In the genomic region with DNA sequence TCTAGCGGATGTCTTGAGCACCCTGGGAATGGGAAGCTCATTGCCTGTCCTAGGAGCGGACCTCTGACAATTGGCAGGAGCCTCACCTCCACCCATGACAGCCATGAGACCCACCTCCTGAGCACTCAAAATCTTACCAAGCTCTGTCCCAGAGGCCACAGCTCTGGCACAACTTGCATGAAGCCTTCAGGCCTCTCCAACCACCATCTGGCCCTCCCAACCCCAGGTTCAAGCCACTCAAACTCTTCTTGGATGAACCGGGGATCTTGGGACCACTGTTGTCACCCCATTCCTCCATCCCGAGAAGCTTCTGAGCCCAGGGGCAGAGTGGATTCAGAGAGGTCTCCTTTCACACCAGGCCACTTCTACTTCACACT, we compare ENCODE assay signal across 1 cellular context.
TF ChIP-seq lines count a peak whose summit lies in the region.

No MANE protein-coding gene starts in this region.

TF ChIP-seq in K562, 482 proteins besides CTCF, POLR2A, EP300 and RAD21 (continued from another document):
- TF ChIP-seq, protein P1, sequence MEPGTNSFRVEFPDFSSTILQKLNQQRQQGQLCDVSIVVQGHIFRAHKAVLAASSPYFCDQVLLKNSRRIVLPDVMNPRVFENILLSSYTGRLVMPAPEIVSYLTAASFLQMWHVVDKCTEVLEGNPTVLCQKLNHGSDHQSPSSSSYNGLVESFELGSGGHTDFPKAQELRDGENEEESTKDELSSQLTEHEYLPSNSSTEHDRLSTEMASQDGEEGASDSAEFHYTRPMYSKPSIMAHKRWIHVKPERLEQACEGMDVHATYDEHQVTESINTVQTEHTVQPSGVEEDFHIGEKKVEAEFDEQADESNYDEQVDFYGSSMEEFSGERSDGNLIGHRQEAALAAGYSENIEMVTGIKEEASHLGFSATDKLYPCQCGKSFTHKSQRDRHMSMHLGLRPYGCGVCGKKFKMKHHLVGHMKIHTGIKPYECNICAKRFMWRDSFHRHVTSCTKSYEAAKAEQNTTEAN (CRISPR knock-in tag; IDR thresholded peaks at IDR 0.05): no peak
- TF ChIP-seq, protein P2, sequence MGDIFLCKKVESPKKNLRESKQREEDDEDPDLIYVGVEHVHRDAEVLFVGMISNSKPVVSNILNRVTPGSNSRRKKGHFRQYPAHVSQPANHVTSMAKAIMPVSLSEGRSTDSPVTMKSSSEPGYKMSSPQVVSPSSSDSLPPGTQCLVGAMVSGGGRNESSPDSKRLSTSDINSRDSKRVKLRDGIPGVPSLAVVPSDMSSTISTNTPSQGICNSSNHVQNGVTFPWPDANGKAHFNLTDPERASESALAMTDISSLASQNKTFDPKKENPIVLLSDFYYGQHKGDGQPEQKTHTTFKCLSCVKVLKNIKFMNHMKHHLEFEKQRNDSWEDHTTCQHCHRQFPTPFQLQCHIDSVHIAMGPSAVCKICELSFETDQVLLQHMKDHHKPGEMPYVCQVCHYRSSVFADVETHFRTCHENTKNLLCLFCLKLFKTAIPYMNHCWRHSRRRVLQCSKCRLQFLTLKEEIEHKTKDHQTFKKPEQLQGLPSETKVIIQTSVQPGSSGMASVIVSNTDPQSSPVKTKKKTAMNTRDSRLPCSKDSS (IDR thresholded peaks at IDR 0.05; ENCODE audit: low read depth, partially characterized antibody): no peak
- TF ChIP-seq, protein P3, sequence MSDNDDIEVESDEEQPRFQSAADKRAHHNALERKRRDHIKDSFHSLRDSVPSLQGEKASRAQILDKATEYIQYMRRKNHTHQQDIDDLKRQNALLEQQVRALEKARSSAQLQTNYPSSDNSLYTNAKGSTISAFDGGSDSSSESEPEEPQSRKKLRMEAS (CRISPR knock-in tag; IDR thresholded peaks at IDR 0.05): 0 out of 2 replicates have a peak, but pooled peaks have one; percentile 14
- TF ChIP-seq, protein P4, sequence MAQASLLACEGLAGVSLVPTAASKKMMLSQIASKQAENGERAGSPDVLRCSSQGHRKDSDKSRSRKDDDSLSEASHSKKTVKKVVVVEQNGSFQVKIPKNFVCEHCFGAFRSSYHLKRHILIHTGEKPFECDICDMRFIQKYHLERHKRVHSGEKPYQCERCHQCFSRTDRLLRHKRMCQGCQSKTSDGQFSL (CRISPR knock-in tag; IDR thresholded peaks at IDR 0.05): no peak
- TF ChIP-seq, protein P4 (tag; IDR thresholded peaks at IDR 0.05): no peak
- TF ChIP-seq HCFC1 (IDR thresholded peaks at IDR 0.05; ENCODE audit: low read depth, low read length): no peak
- no peak for TF ChIP-seq ZNF75A (CRISPR knock-in tag; IDR thresholded peaks at IDR 0.05)
- TF ChIP-seq ADNP (tag; IDR thresholded peaks at IDR 0.05): 0 out of 2 replicates have a peak, but pooled peaks have one; percentile 40
TF ChIP-seq in K562: peak in this region for 2.
